ENCODE assay signal across 1 cellular context in genomic region chr12:80620281-80620680, GRCh38.
TF ChIP-seq lines count a peak whose summit lies in the region.

No MANE protein-coding gene starts in this region.

TF ChIP-seq in GM12878, 131 proteins besides CTCF, POLR2A, EP300 and RAD21 (continued from another document):
- TF ChIP-seq HSF1 (IDR thresholded peaks at IDR 0.05; ENCODE audit: low read depth, low read length) (no peak), RB1 (IDR thresholded peaks at IDR 0.05; ENCODE audit: borderline replicate concordance) (no peak), NR2F1 (conservative IDR thresholded peaks at IDR 0.05) (no peak), ZBTB33 (IDR thresholded peaks at IDR 0.05) (no peak), E4F1 (IDR thresholded peaks at IDR 0.05; ENCODE audit: borderline replicate concordance, partially characterized antibody) (no peak), MYC (IDR thresholded peaks at IDR 0.05; ENCODE audit: insufficient read depth, insufficient read length, insufficient replicate concordance, low read length, severe bottlenecking) (no peak)
TF ChIP-seq in GM12878: peak in this region for 0.
